In the genomic region with DNA sequence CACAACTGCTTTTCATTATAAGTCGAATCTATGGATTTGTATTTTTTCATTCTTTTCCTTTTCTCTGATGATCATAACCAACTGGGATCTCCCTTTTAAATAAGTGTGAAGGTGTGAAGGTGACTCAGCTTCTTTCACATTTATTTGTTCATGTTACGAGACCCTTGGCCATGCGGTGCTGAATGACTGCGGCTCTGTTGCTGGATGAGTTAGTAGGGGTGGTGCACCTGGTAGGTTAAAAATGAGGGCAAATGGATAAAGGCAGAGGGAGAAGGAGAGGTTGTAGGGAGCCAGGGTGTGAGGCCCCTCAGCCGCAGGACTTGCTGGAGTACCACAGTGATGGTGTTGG, we compare ENCODE assay signal across 29 cellular contexts.
"Had no signal": no experiment of that assay in that cellular context is flagged by ENCODE, and none has a peak within 500 bp of the region (broad histone marks: within the 10 kb centered on the region; RNA-seq: fewer than 3 reads in every experiment).

No MANE protein-coding gene starts in this region.

- H3K27me3 Mint-ChIP-seq: stimulated activated naive CD8-positive, alpha-beta T cell treated with anti-CD3 and anti-CD28 coated beads, Interleukin-15, Interleukin-2, amounts not matched to agents 100 ng/mL and 50 ng/mL, for 24 hours had no signal

- H3K4me1 Mint-ChIP-seq: memory B cell; naive thymus-derived CD4-positive, alpha-beta T cell had no signal

- H3K9me3 ChIP-seq: heart right ventricle, left ventricle myocardium inferior, mucosa of descending colon, neutrophil, ovary, right atrium auricular region, right lobe of liver, suprapubic skin, thoracic aorta, tibial artery, upper lobe of right lung had no signal

- H3K27ac ChIP-seq: heart right ventricle, hepatocyte, left ventricle myocardium inferior, neutrophil, ovary, right atrium auricular region, right lobe of liver, skin epidermis, suprapubic skin, thoracic aorta, tibial artery, upper lobe of right lung had no signal

- H3K36me3 ChIP-seq: heart right ventricle, left ventricle myocardium inferior, neutrophil, ovary, right atrium auricular region, right lobe of liver, suprapubic skin, thoracic aorta, tibial artery, upper lobe of right lung had no signal

- H3K4me1 ChIP-seq: heart right ventricle, left ventricle myocardium inferior, right atrium auricular region, right lobe of liver, suprapubic skin, tibial artery, upper lobe of right lung had no signal

- H3K27ac Mint-ChIP-seq: memory B cell; naive thymus-derived CD4-positive, alpha-beta T cell; natural killer cell treated with Interleukin-12 subunit alpha and Interleukin-12 subunit beta and Interleukin-15 and Interleukin-18, amount 100 ng/mL, for 72 hours; progenitor cell of endocrine pancreas; stimulated activated naive CD8-positive, alpha-beta T cell treated with anti-CD3 and anti-CD28 coated beads, Interleukin-15, Interleukin-2, amounts not matched to agents 100 ng/mL and 50 ng/mL, for 24 hours had no signal

- H3K27me3 ChIP-seq: heart right ventricle, hepatocyte, neutrophil, ovary, right atrium auricular region, right lobe of liver, suprapubic skin, tibial artery, upper lobe of right lung had no signal

- H2AFZ ChIP-seq: hepatocyte had no signal

- H3K4me2 ChIP-seq: hepatocyte had no signal

- H3K9me3 Mint-ChIP-seq: memory B cell; neural crest cell; stimulated activated naive CD8-positive, alpha-beta T cell treated with anti-CD3 and anti-CD28 coated beads, Interleukin-15, Interleukin-2, amounts not matched to agents 100 ng/mL and 50 ng/mL, for 24 hours had no signal

- H3K36me3 Mint-ChIP-seq: memory B cell; naive thymus-derived CD4-positive, alpha-beta T cell; natural killer cell treated with Interleukin-12 subunit alpha and Interleukin-12 subunit beta and Interleukin-15 and Interleukin-18, amount 100 ng/mL, for 72 hours had no signal

- DNase-seq: heart right ventricle; islet precursor cell; left ventricle myocardium inferior; midbrain; mucosa of descending colon; naive thymus-derived CD4-positive, alpha-beta T cell; occipital lobe; ovary; right lobe of liver; stimulated activated CD4-positive, alpha-beta T cell treated with anti-CD3 and anti-CD28 coated beads, Interleukin-12 subunit alpha, Interleukin-12 subunit beta, amount 100 ng/mL, for 4 hours; stimulated activated CD4-positive, alpha-beta T cell treated with anti-CD3 and anti-CD28 coated beads, Interleukin-15, amount 100 ng/mL, for 24 hours; stimulated activated CD4-positive, alpha-beta T cell treated with anti-CD3 and anti-CD28 coated beads, Interleukin-2, amount 100 ng/mL, for 24 hours; stimulated activated CD4-positive, alpha-beta T cell treated with anti-CD3 and anti-CD28 coated beads, Interleukin-4, amount 100 ng/mL, for 1 hour; stimulated activated naive CD4-positive, alpha-beta T cell; tibial artery; trophoblast cell; upper lobe of right lung had no signal

- H3K79me2 ChIP-seq: hepatocyte had no signal

- H3K4me3 Mint-ChIP-seq: memory B cell; naive thymus-derived CD4-positive, alpha-beta T cell; natural killer cell treated with Interleukin-12 subunit alpha and Interleukin-12 subunit beta and Interleukin-15 and Interleukin-18, amount 100 ng/mL, for 72 hours; neural crest cell; stimulated activated naive CD8-positive, alpha-beta T cell treated with anti-CD3 and anti-CD28 coated beads, Interleukin-15, Interleukin-2, amounts not matched to agents 100 ng/mL and 50 ng/mL, for 24 hours had no signal

- H3K4me3 ChIP-seq: heart right ventricle, hepatocyte, left ventricle myocardium inferior, lung, mucosa of descending colon, ovary, right atrium auricular region, right lobe of liver, skin epidermis, suprapubic skin, thoracic aorta, tibial artery, upper lobe of right lung had no signal

- ATAC-seq: heart right ventricle; mucosa of descending colon; naive thymus-derived CD4-positive, alpha-beta T cell; right lobe of liver; upper lobe of right lung had no signal
